Comparison of ENCODE assay signal across 8 cellular contexts in genomic region chr13:95272076-95272475, GRCh38. TPM values are rescaled to one million over a fixed set of nuclear protein-coding genes. Genes with fewer than 3 reads are reported as not detected.
A peak's percentile ranks its signal among the peaks of the same experiment; 100 is the strongest.
DNase-seq lines count a peak whose midpoint lies in the region; ATAC-seq and TF ChIP-seq lines count a peak whose summit lies in the region.
"Not testable (repeated sequence)": the region's sequence is repeated elsewhere in the genome, so short reads cannot be mapped to it uniquely, and the experiment has no call there.

No MANE protein-coding gene starts in this region.

- peak overlapping the region; percentile 90 for H4K91ac ChIP-seq in mesenchymal stem cell (ENCODE audit: low read length)

- 0 out of 2 replicates have a peak overlapping the region, but pooled peaks have one; percentile 10 for H3K9ac ChIP-seq in BLaER1
- H3K9ac ChIP-seq in mesenchymal stem cell (ENCODE audit: low read length) = peak overlapping the region; percentile 78
- H3K9ac ChIP-seq in skeletal muscle tissue (ENCODE audit: low read depth in 1 of 3, low read length in 3 of 3) = peak overlapping the region in 2 of 3 donors; percentile 14 to 72

- H4K20me1 ChIP-seq in BLaER1; osteoblast (ENCODE audit: insufficient read depth, low read length): not testable (repeated sequence)

- not testable (repeated sequence) for TF ChIP-seq CTCF in Panc1 (IDR thresholded peaks at IDR 0.05); brain (conservative IDR thresholded peaks at IDR 0.05); osteoblast (IDR thresholded peaks at IDR 0.05; ENCODE audit: extremely low read depth, low read depth, low read length); vagina (IDR thresholded peaks at IDR 0.05)

- not testable (repeated sequence) for TF ChIP-seq POLR2A in vagina (IDR thresholded peaks at IDR 0.05)

- H3K27me3 ChIP-seq in BLaER1; Panc1 (ENCODE audit: control insufficient read depth, insufficient read depth, low read length); mesenchymal stem cell (ENCODE audit: control insufficient read depth in 1 of 2, insufficient read depth in 1 of 2, low read length in 2 of 2); osteoblast (ENCODE audit: insufficient read depth, low read length); skeletal muscle tissue (ENCODE audit: control insufficient read depth in 3 of 3, insufficient read depth in 3 of 3, low read length in 3 of 3); vagina: not testable (repeated sequence)

- peaks cover 22% of the 10 kb centered on the region for H3K79me2 ChIP-seq in osteoblast (ENCODE audit: insufficient read depth, low read length)

- not testable (repeated sequence) for H3K4me3 ChIP-seq in BLaER1; Panc1 (ENCODE audit: low read depth in 2 of 2, low read length in 2 of 2); mesenchymal stem cell (ENCODE audit: insufficient read depth in 1 of 2, low read depth in 1 of 2, low read length in 2 of 2); osteoblast (ENCODE audit: insufficient read depth, low read length); skeletal muscle tissue (ENCODE audit: low read length in 3 of 3); vagina

- not testable (repeated sequence) for H3K14ac ChIP-seq in mesenchymal stem cell (ENCODE audit: low read length in 2 of 2)

- WGBS in mesenchymal stem cell = 70% methylated on average over 3 of the region's 7 CpGs

- CTCF ChIA-PET in Panc1 (lab: Charles Lee) = interaction anchor here (0.7 kb wide), 1 partner anchor 80 kb away, joined by 4 read pairs; no protein-coding TSS in a partner anchor

- H3K4me1 ChIP-seq in BLaER1 = peaks cover 36% of the 10 kb centered on the region
- H3K4me1 ChIP-seq in Panc1 (ENCODE audit: control insufficient read depth, insufficient read depth, low read length) = peaks cover 53% of the 10 kb centered on the region
- H3K4me1 ChIP-seq in mesenchymal stem cell (ENCODE audit: control insufficient read depth, insufficient read depth, low read depth, low read length) = peaks cover 30% of the 10 kb centered on the region
- peaks cover 47% of the 10 kb centered on the region for H3K4me1 ChIP-seq in osteoblast (ENCODE audit: insufficient read depth, low read length)
- H3K4me1 ChIP-seq in skeletal muscle tissue (ENCODE audit: control insufficient read depth in 3 of 3, insufficient read depth in 3 of 3, low read length in 3 of 3) = peaks cover 14 to 28% (median 21%) of the 10 kb centered on the region in 3 donors
- peaks cover 27% of the 10 kb centered on the region for H3K4me1 ChIP-seq in vagina

- H3K79me1 ChIP-seq in mesenchymal stem cell (replicated peaks; ENCODE audit: low read length, poor library complexity, severe bottlenecking) = not testable (repeated sequence)

- intact Hi-C loops in Panc1 (cut with micrococcal nuclease; ENCODE audit: unreplicated experiment); cardiac septum (cut with DNase I); vagina (cut with DNase I): not testable (repeated sequence)

- peaks cover 22% of the 10 kb centered on the region for H3K9me3 ChIP-seq in BLaER1
- not testable (repeated sequence) for H3K9me3 ChIP-seq in Panc1 (ENCODE audit: control insufficient read depth, insufficient read depth, low read depth, low read length); mesenchymal stem cell (ENCODE audit: control insufficient read depth, low read length); osteoblast (ENCODE audit: low read depth, low read length); skeletal muscle tissue (ENCODE audit: control insufficient read depth in 3 of 3, low read length in 3 of 3); vagina

- H2BK120ac ChIP-seq in mesenchymal stem cell (ENCODE audit: low read depth, low read length) = peak overlapping the region; percentile 54

- peak overlapping the region; percentile 92 for H2BK5ac ChIP-seq in mesenchymal stem cell (ENCODE audit: low read depth, low read length, poor library complexity, severe bottlenecking)

- not testable (repeated sequence) for H2BK15ac ChIP-seq in mesenchymal stem cell (ENCODE audit: low read depth, poor library complexity, severe bottlenecking)

- H3K36me3 ChIP-seq in BLaER1 = peaks cover 20% of the 10 kb centered on the region
- not testable (repeated sequence) for H3K36me3 ChIP-seq in Panc1 (ENCODE audit: control insufficient read depth, insufficient read depth, low read length); mesenchymal stem cell (ENCODE audit: control insufficient read depth in 1 of 2, insufficient read depth in 2 of 2, low read depth in 1 of 2, low read length in 2 of 2); osteoblast (ENCODE audit: insufficient read depth, low read length); skeletal muscle tissue (ENCODE audit: control insufficient read depth in 3 of 3, insufficient read depth in 3 of 3, low read length in 3 of 3); vagina

- H3K27me3 Mint-ChIP-seq in brain = not testable (repeated sequence)

- H2AFZ ChIP-seq in mesenchymal stem cell (ENCODE audit: low read depth, low read length); osteoblast (ENCODE audit: low read length): not testable (repeated sequence)

- not testable (repeated sequence) for H3K36me3 Mint-ChIP-seq in brain

- H3K4ac ChIP-seq in mesenchymal stem cell (ENCODE audit: low read depth in 1 of 2, low read length in 2 of 2) = peak overlapping the region in 1 of 2 experiments; percentile 98

- H3K27ac ChIP-seq in BLaER1 = not testable (repeated sequence)
- peak overlapping the region; percentile 96 for H3K27ac ChIP-seq in Panc1 (ENCODE audit: low read length)
- H3K27ac ChIP-seq in mesenchymal stem cell (ENCODE audit: low read length, poor library complexity, severe bottlenecking) = peak overlapping the region; percentile 93
- H3K27ac ChIP-seq in osteoblast (ENCODE audit: low read depth, low read length) = peak overlapping the region; percentile 95
- H3K27ac ChIP-seq in skeletal muscle tissue (ENCODE audit: low read depth, low read length) = peak overlapping the region; percentile 87
- H3K27ac ChIP-seq in vagina = peak overlapping the region; percentile 68

- H3K4me1 Mint-ChIP-seq in brain = peaks cover 85% of the 10 kb centered on the region

- H3K4me3 Mint-ChIP-seq in brain = not testable (repeated sequence)

- peak overlapping the region; percentile 91 to 95 for H3K18ac ChIP-seq in mesenchymal stem cell (ENCODE audit: low read depth in 1 of 2, low read length in 2 of 2)

- H3K4me2 ChIP-seq in BLaER1 (peak overlapping the region; percentile 49), osteoblast (ENCODE audit: insufficient read depth, low read length) (peak overlapping the region; percentile 66)
- not testable (repeated sequence) for H3K4me2 ChIP-seq in mesenchymal stem cell (ENCODE audit: low read length, poor library complexity, severe bottlenecking)

- DNase-seq in Panc1 (ENCODE audit: low read depth, low spot score); mesenchymal stem cell; osteoblast (ENCODE audit: insufficient read length, low spot score, missing footprints); vagina (ENCODE audit: extremely low spot score in 2 of 2): not testable (repeated sequence)
- DNase-seq in cardiac septum (ENCODE audit: low spot score) = peak; percentile 19

- POLR2A ChIA-PET in Panc1 (lab: Charles Lee) = not testable (repeated sequence)

- peak overlapping the region in 3 of 5 experiments; percentile 92 to 97 (median 94) for H3K27ac Mint-ChIP-seq in brain

- not testable (repeated sequence) for ATAC-seq in Panc1

- not testable (repeated sequence) for BruUV-seq in Panc1 (replicated peaks; lab: Mats Ljungman, UMichigan)

- H2BK12ac ChIP-seq in mesenchymal stem cell (ENCODE audit: low read length in 2 of 2) = peak overlapping the region; percentile 77 to 88

- in situ Hi-C loops in Panc1 (cut with HindIII; ENCODE audit: low pct_unique_long_range_greater_than_20kb, low sequenced_read_pairs) = not testable (repeated sequence)

- H3K9me3 Mint-ChIP-seq in brain = not testable (repeated sequence)

- peak overlapping the region; percentile 95 for H4K8ac ChIP-seq in mesenchymal stem cell (ENCODE audit: low read length)

- H2AK5ac ChIP-seq in mesenchymal stem cell (ENCODE audit: low read length, severe bottlenecking) = peak overlapping the region; percentile 100

- H3K23ac ChIP-seq in mesenchymal stem cell (ENCODE audit: low read length in 2 of 2) = not testable (repeated sequence)

RNA-seq across cellular contexts. Expression of gene ABCC4, which starts 29.2 kb away (rescaled TPM):
- total RNA-seq in Panc1 (2021; ENCODE audit: unreplicated experiment) (69.3 TPM), cardiac septum (6.9 TPM), osteoblast (27.5 and 41.5 TPM in 2 replicates), skeletal muscle tissue (5.2 TPM), vagina (13.3 TPM)
- polyA plus RNA-seq in Panc1 (2012; ENCODE audit: insufficient read length) = 36.3 TPM
- polyA plus RNA-seq in brain (ENCODE audit: insufficient read depth, low read depth, low replicate concordance) = 3.2 TPM
- 95.0 TPM for polyA plus RNA-seq in mesenchymal stem cell (2013, experiment 1 of 2)
- 95.6 TPM for polyA plus RNA-seq in mesenchymal stem cell (2013, experiment 2 of 2)

Comparison
In these comparisons a context has a peak if more than half of its experiments do, and no peak if none do; other contexts are left out.
1. H3K9ac ChIP-seq: peak in every context shown above with its lines; median percentile 78 in mesenchymal stem cell; 43 in skeletal muscle tissue; 10 in BLaER1.